Comparison of ENCODE assay signal across 8 cellular contexts in genomic region chr14:73786632-73786941, GRCh38.
DNase-seq lines count a peak whose midpoint lies in the region; ATAC-seq and TF ChIP-seq lines count a peak whose summit lies in the region.

No MANE protein-coding gene starts in this region.

- no peaks in the 10 kb centered on the region for H3K27me3 ChIP-seq in heart left ventricle

- H3K27ac Mint-ChIP-seq in activated CD8-positive, alpha-beta T cell treated with anti-CD3 and anti-CD28 coated beads for 36 hours, result peak overlapping the region; percentile 95
- peak overlapping the region; percentile 95 for H3K27ac Mint-ChIP-seq in progenitor cell of endocrine pancreas

- CTCF ChIA-PET in activated CD8-positive, alpha-beta T cell treated with anti-CD3 and anti-CD28 coated beads for 36 hours (lab: Charles Lee), result interaction anchor here (0.6 to 6.7 kb wide), 5 partner anchors 13 to 279 kb away, joined by 3 to 84 read pairs (median 26); a partner anchor contains a TSS

- POLR2A ChIA-PET in activated CD8-positive, alpha-beta T cell treated with anti-CD3 and anti-CD28 coated beads for 36 hours (lab: Charles Lee), result interaction anchor here (0.5 to 24.9 kb wide), 12 partner anchors 9 to 668 kb away, joined by 3 to 512 read pairs (median 9); partner anchors contain the start of genes PTGR2 and RIOX1

- peaks cover 22% of the 10 kb centered on the region for H3K36me3 Mint-ChIP-seq in activated CD8-positive, alpha-beta T cell treated with anti-CD3 and anti-CD28 coated beads for 36 hours (ENCODE audit: low read depth)
- no peaks in the 10 kb centered on the region for H3K36me3 Mint-ChIP-seq in progenitor cell of endocrine pancreas (ENCODE audit: insufficient read depth)

- peaks cover 0 to 6% (median 0%) of the 10 kb centered on the region in 9 donors for H3K36me3 ChIP-seq in heart left ventricle

- no peaks in the 10 kb centered on the region for H3K27me3 Mint-ChIP-seq in activated CD8-positive, alpha-beta T cell treated with anti-CD3 and anti-CD28 coated beads for 36 hours
- H3K27me3 Mint-ChIP-seq in progenitor cell of endocrine pancreas, result no peaks in the 10 kb centered on the region

- peak overlapping the region; percentile 47 to 95 (median 78) for H3K4me3 ChIP-seq in heart left ventricle

- H3K4me3 Mint-ChIP-seq in activated CD8-positive, alpha-beta T cell treated with anti-CD3 and anti-CD28 coated beads for 36 hours, result peak overlapping the region; percentile 90
- H3K4me3 Mint-ChIP-seq in progenitor cell of endocrine pancreas (ENCODE audit: low read depth), result peak overlapping the region; percentile 81

- no peak for TF ChIP-seq POLR2A in heart left ventricle (IDR thresholded peaks at IDR 0.05)

- ATAC-seq in HG03064 (IDR thresholded peaks at IDR 0.05; ENCODE audit: low read depth, unreplicated experiment) (peak; percentile 17), heart left ventricle (peak in 3 of 4 donors; percentile 32 to 50 (median 49)), HG03469 (IDR thresholded peaks at IDR 0.05; ENCODE audit: unreplicated experiment) (no peak)
- no peak for ATAC-seq in activated CD8-positive, alpha-beta T cell treated with anti-CD3 and anti-CD28 coated beads for 36 hours

- intact Hi-C loops in activated CD8-positive, alpha-beta T cell treated with anti-CD3 and anti-CD28 coated beads for 36 hours (cut with micrococcal nuclease), result loop anchor here (2.0 kb wide), 1 partner anchor 32 kb away; no protein-coding TSS in a partner anchor
- intact Hi-C loops in heart left ventricle (cut with DNase I), result loop anchor here in 9 of 10 donors (1.0 to 10.0 kb wide), 8 partner anchors 26 to 62 kb away; a partner anchor contains a TSS

- peaks cover 58% of the 10 kb centered on the region for H3K4me1 Mint-ChIP-seq in activated CD8-positive, alpha-beta T cell treated with anti-CD3 and anti-CD28 coated beads for 36 hours (ENCODE audit: low read depth)
- peaks cover 47% of the 10 kb centered on the region for H3K4me1 Mint-ChIP-seq in progenitor cell of endocrine pancreas (ENCODE audit: low read depth)

- 0 to 1% (median 1%) methylated on average over 3 to 23 of the region's 23 CpGs for WGBS in heart left ventricle, 4 donors

- TF ChIP-seq CTCF in activated CD8-positive, alpha-beta T cell treated with anti-CD3 and anti-CD28 coated beads for 36 hours (IDR thresholded peaks at IDR 0.05), result no peak
- no peak for TF ChIP-seq CTCF in heart left ventricle (IDR thresholded peaks at IDR 0.05)
- TF ChIP-seq CTCF in progenitor cell of endocrine pancreas (IDR thresholded peaks at IDR 0.05; ENCODE audit: unreplicated experiment), result no peak

- H3K9me3 Mint-ChIP-seq in activated CD8-positive, alpha-beta T cell treated with anti-CD3 and anti-CD28 coated beads for 36 hours, result no peaks in the 10 kb centered on the region
- H3K9me3 Mint-ChIP-seq in progenitor cell of endocrine pancreas (ENCODE audit: low read depth), result no peaks in the 10 kb centered on the region

- no peaks in the 10 kb centered on the region for H3K9me3 ChIP-seq in heart left ventricle

- DNase-seq in DMS53 (lab: John Stamatoyannopoulos, UW), result peak; percentile 54
- DNase-seq in DMS53 treated with DMSO at 0.1 percent for 48 hours (lab: John Stamatoyannopoulos, UW; ENCODE audit: unreplicated experiment), result no peak
- peak; percentile 42 for DNase-seq in activated CD8-positive, alpha-beta T cell treated with anti-CD3 and anti-CD28 coated beads for 36 hours
- DNase-seq in heart left ventricle, result peak in 4 of 5 donors; percentile 44 to 63 (median 58)
- DNase-seq in progenitor cell of endocrine pancreas (ENCODE audit: low spot score, unreplicated experiment), result peak; percentile 34
- DNase-seq in NCI-H1694 treated with DMSO at 0.1 percent for 48 hours (lab: John Stamatoyannopoulos, UW), result no peak

- peak overlapping the region; percentile 95 to 100 (median 98) for H3K27ac ChIP-seq in heart left ventricle

- peaks cover 22 to 87% (median 75%) of the 10 kb centered on the region in 12 donors for H3K4me1 ChIP-seq in heart left ventricle

Comparison
In these comparisons a context has a peak if more than half of its experiments do, and no peak if none do; other contexts are left out.
1. DNase-seq: peak in DMS53 (single experiment), activated CD8-positive, alpha-beta T cell treated with anti-CD3 and anti-CD28 coated beads for 36 hours (single experiment), heart left ventricle (4 of 5) and progenitor cell of endocrine pancreas (single experiment); none in DMS53 treated with DMSO at 0.1 percent for 48 hours (single experiment) and NCI-H1694 treated with DMSO at 0.1 percent for 48 hours (single experiment).
2. ATAC-seq: peak in HG03064 (single experiment) and heart left ventricle (3 of 4); none in activated CD8-positive, alpha-beta T cell treated with anti-CD3 and anti-CD28 coated beads for 36 hours (single experiment) and HG03469 (single experiment).